In genomic region chr2:66535574-66536289, GRCh38 we compare ENCODE assay signal across 16 cellular contexts.
"Had no signal": no experiment of that assay in that cellular context is flagged by ENCODE, and none has a peak within 500 bp of the region (broad histone marks: within the 10 kb centered on the region; RNA-seq: fewer than 3 reads in every experiment).

No MANE protein-coding gene starts in this region.

- H3K36me3 ChIP-seq: colonic mucosa, suprapubic skin, upper lobe of left lung had no signal

- H3K27ac ChIP-seq: colonic mucosa, suprapubic skin had no signal

- DNase-seq: activated CD4-positive, alpha-beta T cell treated with anti-CD3 and anti-CD28 coated beads, Interleukin-2, amount 50 U/mL, for 4 hours; activated CD4-positive, CD25-positive, alpha-beta regulatory T cell treated with anti-CD3 and anti-CD28 coated beads, Interleukin-2, amount 50 U/mL, for 72 hours; activated effector memory CD4-positive, alpha-beta T cell treated with Interleukin-2 at 50 U/mL for 16 hours; activated naive CD4-positive, alpha-beta T cell treated with anti-CD3 and anti-CD28 coated beads, Interleukin-2, amount 50 U/mL, for 16 hours; central memory CD4-positive, alpha-beta T cell; colonic mucosa; effector CD4-positive, alpha-beta T cell; foreskin melanocyte; mesendoderm; posterior cingulate gyrus; stimulated activated CD4-positive, alpha-beta T cell treated with anti-CD3 and anti-CD28 coated beads, Interleukin-15, amount 100 ng/mL, for 24 hours; stimulated activated CD4-positive, alpha-beta T cell treated with anti-CD3 and anti-CD28 coated beads, Interleukin-4, amount 100 ng/mL, for 1 hour; stimulated activated naive CD4-positive, alpha-beta T cell; T-helper 1 cell; upper lobe of left lung had no signal

- H3K27me3 ChIP-seq: colonic mucosa, suprapubic skin, upper lobe of left lung had no signal

- H3K4me3 ChIP-seq: colonic mucosa, suprapubic skin, upper lobe of left lung had no signal

- H3K9me3 ChIP-seq: colonic mucosa, suprapubic skin, upper lobe of left lung had no signal

- H3K4me1 ChIP-seq: colonic mucosa had no signal
